ENCODE assay signal across 24 cellular contexts in genomic region chr7:38563736-38564135, GRCh38.
A peak's percentile ranks its signal among the peaks of the same experiment; 100 is the strongest.
DNase-seq lines count a peak whose midpoint lies in the region; ATAC-seq, FAIRE-seq and TF ChIP-seq lines count a peak whose summit lies in the region.
"Had no signal": no experiment of that assay in that cellular context is flagged by ENCODE, and none has a peak within 500 bp of the region (broad histone marks: within the 10 kb centered on the region; RNA-seq: fewer than 3 reads in every experiment).

No MANE protein-coding gene starts in this region.

- H2AFZ ChIP-seq in astrocyte (ENCODE audit: low read depth, low read length) (no peak overlapping the region), endothelial cell of umbilical vein (ENCODE audit: low read depth, low read length) (no peak overlapping the region)
- H2AFZ ChIP-seq: GM23248 had no signal

- no peaks in the 10 kb centered on the region for H3K9me1 ChIP-seq in endothelial cell of umbilical vein (replicated peaks; ENCODE audit: control insufficient read depth, extremely low read depth, insufficient read depth, low read length)

- DNase-seq in EL (peak; percentile 22), astrocyte (ENCODE audit: low read depth) (peak; percentile 22), endothelial cell of umbilical vein (ENCODE audit: low read depth, low spot score) (peak; percentile 73), T-cell (no peak), NCI-H510A treated with DMSO at 0.1 percent for 48 hours (lab: John Stamatoyannopoulos, UW) (no peak)
- DNase-seq: 8988T; ACHN; AML-193; BE2C; CD4-positive, alpha-beta T cell; CD8-positive, alpha-beta memory T cell; DMS 273 treated with DMSO at 0.1 percent for 48 hours; DMS79; GM23248; H7; HCEC 1CT had no signal

- no peaks in the 10 kb centered on the region for H3K27me3 Mint-ChIP-seq in astrocyte (ENCODE audit: low read depth, unreplicated experiment)
- peaks cover 4 to 11% of the 10 kb centered on the region in 2 donors for H3K27me3 Mint-ChIP-seq in T-cell

- TF ChIP-seq POLR2A in endothelial cell of umbilical vein (IDR thresholded peaks at IDR 0.05; ENCODE audit: low read depth, low read length) = no peak

- no TSS peak for BruUV-seq in endothelial cell of umbilical vein (replicated peaks; lab: Mats Ljungman, UMichigan)

- H4K20me1 ChIP-seq in astrocyte (ENCODE audit: insufficient read depth, low read length) (no peaks in the 10 kb centered on the region), endothelial cell of umbilical vein (replicated peaks; ENCODE audit: control insufficient read depth, extremely low read depth, insufficient read depth, low read length) (no peaks in the 10 kb centered on the region)
- H4K20me1 ChIP-seq: BLaER1 treated with 17β-estradiol and CSF1 and Interleukin-3, amounts not matched to agents 10 nM and 100 nM had no signal

- no peaks in the 10 kb centered on the region for H3K27me3 ChIP-seq in astrocyte (ENCODE audit: insufficient read depth, low read length)
- no peaks in the 10 kb centered on the region for H3K27me3 ChIP-seq in endothelial cell of umbilical vein (ENCODE audit: control insufficient read depth in 2 of 2, insufficient read depth in 2 of 2, low read length in 2 of 2)
- H3K27me3 ChIP-seq: BE2C; BLaER1 treated with 17β-estradiol and CSF1 and Interleukin-3, amounts not matched to agents 10 nM and 100 nM had no signal

- no peak overlapping the region for H3K27ac Mint-ChIP-seq in astrocyte (ENCODE audit: unreplicated experiment)
- no peak overlapping the region for H3K27ac Mint-ChIP-seq in T-cell
- H3K27ac Mint-ChIP-seq: CD14-positive monocyte; CD4-positive, alpha-beta T cell; CD8-positive, alpha-beta memory T cell had no signal

- H3K9ac ChIP-seq in astrocyte (ENCODE audit: low read length) = no peak overlapping the region
- no peak overlapping the region for H3K9ac ChIP-seq in endothelial cell of umbilical vein (replicated peaks; ENCODE audit: extremely low read depth, insufficient read depth, low read length)
- H3K9ac ChIP-seq: BLaER1 treated with 17β-estradiol and CSF1 and Interleukin-3, amounts not matched to agents 10 nM and 100 nM; GM23248 had no signal

- H3K4me2 ChIP-seq in astrocyte (ENCODE audit: low read length) (no peak overlapping the region), endothelial cell of umbilical vein (ENCODE audit: insufficient read depth, low read length) (peak overlapping the region; percentile 35)
- H3K4me2 ChIP-seq: A549; BLaER1 treated with 17β-estradiol and CSF1 and Interleukin-3, amounts not matched to agents 10 nM and 100 nM had no signal

- no peak for FAIRE-seq in astrocyte (lab: Jason Lieb, UNC)
- FAIRE-seq in endothelial cell of umbilical vein (lab: Jason Lieb, UNC) = peak; percentile 37
- FAIRE-seq: A549, D721Med, G401.6, GM12892, H1 had no signal

- TF ChIP-seq CTCF in astrocyte (IDR thresholded peaks at IDR 0.05; ENCODE audit: insufficient read depth, low read depth, low read length) (no peak), endothelial cell of umbilical vein (IDR thresholded peaks at IDR 0.05; ENCODE audit: extremely low read depth in 1 of 2, insufficient read depth in 1 of 2, low read depth in 1 of 2, low read length in 2 of 2) (no peak)

- intact Hi-C loops in endothelial cell of umbilical vein (cut with micrococcal nuclease) = no loop called here

- no peaks in the 10 kb centered on the region for H3K36me3 Mint-ChIP-seq in astrocyte (ENCODE audit: low read depth, unreplicated experiment)
- no peaks in the 10 kb centered on the region for H3K36me3 Mint-ChIP-seq in T-cell
- H3K36me3 Mint-ChIP-seq: CD14-positive monocyte had no signal

- H3K27ac ChIP-seq in astrocyte (ENCODE audit: low read depth, low read length) (no peak overlapping the region), endothelial cell of umbilical vein (ENCODE audit: insufficient read depth, low read depth, low read length) (peak overlapping the region; percentile 43)
- H3K27ac ChIP-seq: A549; BLaER1 treated with 17β-estradiol and CSF1 and Interleukin-3, amounts not matched to agents 10 nM and 100 nM; GM23248 had no signal

- H3K36me3 ChIP-seq in astrocyte (ENCODE audit: insufficient read depth, low read length) = no peaks in the 10 kb centered on the region
- H3K36me3 ChIP-seq in endothelial cell of umbilical vein (ENCODE audit: control insufficient read depth in 2 of 2, extremely low read depth in 1 of 2, insufficient read depth in 2 of 2, low read length in 2 of 2) = no peaks in the 10 kb centered on the region
- H3K36me3 ChIP-seq: BE2C; BLaER1 treated with 17β-estradiol and CSF1 and Interleukin-3, amounts not matched to agents 10 nM and 100 nM had no signal

- POLR2A ChIA-PET in endothelial cell of umbilical vein (lab: Charles Lee) (no interaction called here), T-cell (lab: Charles Lee) (no interaction called here)

- dilution Hi-C loops in endothelial cell of umbilical vein (cut with MboI; ENCODE audit: extremely low pct_ligation_motif_present, low sequenced_read_pairs) = no loop called here

- H3K4me3 Mint-ChIP-seq in astrocyte (ENCODE audit: unreplicated experiment) (no peak overlapping the region), T-cell (no peak overlapping the region)
- H3K4me3 Mint-ChIP-seq: CD14-positive monocyte; CD4-positive, alpha-beta T cell; CD8-positive, alpha-beta memory T cell had no signal

- H3K4me1 ChIP-seq in astrocyte (ENCODE audit: insufficient read depth, low read length) (no peaks in the 10 kb centered on the region), endothelial cell of umbilical vein (ENCODE audit: control insufficient read depth, extremely low read depth, insufficient read depth, low read length) (peaks cover 28% of the 10 kb centered on the region)
- H3K4me1 ChIP-seq: A549; BE2C; BLaER1 treated with 17β-estradiol and CSF1 and Interleukin-3, amounts not matched to agents 10 nM and 100 nM had no signal

- CTCF ChIA-PET in endothelial cell of umbilical vein (lab: Charles Lee) = no interaction called here
- CTCF ChIA-PET in T-cell (lab: Charles Lee) = no interaction called here

- H3K79me2 ChIP-seq in astrocyte (ENCODE audit: insufficient read depth, low read length) (no peaks in the 10 kb centered on the region), endothelial cell of umbilical vein (ENCODE audit: control insufficient read depth, insufficient read depth, low read length) (no peaks in the 10 kb centered on the region)

- no peak for ATAC-seq in HG02588 (IDR thresholded peaks at IDR 0.05; ENCODE audit: unreplicated experiment)
- no peak for ATAC-seq in T-cell (replicated peaks in 1 of 4)
- ATAC-seq: A549 had no signal

- H3K9me3 Mint-ChIP-seq in astrocyte (ENCODE audit: unreplicated experiment) = peaks cover 8% of the 10 kb centered on the region
- H3K9me3 Mint-ChIP-seq in T-cell = no peaks in the 10 kb centered on the region
- H3K9me3 Mint-ChIP-seq: CD4-positive, alpha-beta T cell had no signal

- H3K9me3 ChIP-seq in astrocyte (ENCODE audit: insufficient read depth, low read depth, low read length) = no peaks in the 10 kb centered on the region
- no peaks in the 10 kb centered on the region for H3K9me3 ChIP-seq in endothelial cell of umbilical vein (replicated peaks; ENCODE audit: control insufficient read depth, insufficient read depth, low read length)
- H3K9me3 ChIP-seq: A549, BE2C had no signal

- no peak overlapping the region for H3K4me3 ChIP-seq in astrocyte (ENCODE audit: insufficient read depth, low read depth, low read length)
- no peak overlapping the region for H3K4me3 ChIP-seq in endothelial cell of umbilical vein (replicated peaks in 1 of 3; ENCODE audit: insufficient read depth in 1 of 3, low read depth in 1 of 3, low read length in 3 of 3)
- H3K4me3 ChIP-seq: A549; BLaER1 treated with 17β-estradiol and CSF1 and Interleukin-3, amounts not matched to agents 10 nM and 100 nM; GM23248 had no signal

- H3K4me1 Mint-ChIP-seq in astrocyte (ENCODE audit: low read depth, unreplicated experiment) (no peaks in the 10 kb centered on the region), T-cell (no peaks in the 10 kb centered on the region)
- H3K4me1 Mint-ChIP-seq: CD14-positive monocyte; CD8-positive, alpha-beta memory T cell had no signal

TF ChIP-seq in endothelial cell of umbilical vein, 7 proteins besides CTCF, POLR2A, EP300 and RAD21:
- peak; percentile 35 for TF ChIP-seq JUN (IDR thresholded peaks at IDR 0.05; ENCODE audit: borderline replicate concordance, insufficient read depth, insufficient read length, low read depth)
- no peak for TF ChIP-seq MAX (IDR thresholded peaks at IDR 0.05; ENCODE audit: insufficient read depth, insufficient read length)

Comparison
In these comparisons a context has a peak if more than half of its experiments do, and no peak if none do; other contexts are left out.
1. DNase-seq: peak in EL (single experiment), astrocyte (single experiment) and endothelial cell of umbilical vein (single experiment); none in T-cell (0 of 34) and NCI-H510A treated with DMSO at 0.1 percent for 48 hours (single experiment).